Comparison of ENCODE assay signal across 14 cellular contexts in genomic region chr11:37504925-37505324, GRCh38.
DNase-seq lines count a peak whose midpoint lies in the region; ATAC-seq and TF ChIP-seq lines count a peak whose summit lies in the region.
"Had no signal": no experiment of that assay in that cellular context is flagged by ENCODE, and none has a peak within 500 bp of the region (broad histone marks: within the 10 kb centered on the region; RNA-seq: fewer than 3 reads in every experiment).

No MANE protein-coding gene starts in this region.

- no peak for ATAC-seq in Right ventricle myocardium inferior
- ATAC-seq: activated CD4-positive, CD25-positive, alpha-beta regulatory T cell treated with anti-CD3 and anti-CD28 coated beads, Interleukin-2, amount 50 U/mL, for 24 hours; sciatic nerve had no signal

- no peaks in the 10 kb centered on the region for H3K36me3 ChIP-seq in SJSA1
- H3K36me3 ChIP-seq: heart left ventricle had no signal

- no peak overlapping the region for H3K4me3 ChIP-seq in HFF-Myc (replicated peaks; ENCODE audit: low read depth, low read length)
- no peak overlapping the region for H3K4me3 ChIP-seq in SJSA1
- no peak overlapping the region for H3K4me3 ChIP-seq in fibroblast of pulmonary artery (replicated peaks; ENCODE audit: low read depth, low read length)
- no peak overlapping the region for H3K4me3 ChIP-seq in skeletal muscle cell (ENCODE audit: low read depth, low read length)
- H3K4me3 ChIP-seq: heart left ventricle had no signal

- H3K9me3 ChIP-seq in SJSA1 (replicated peaks), result no peaks in the 10 kb centered on the region
- H3K9me3 ChIP-seq: heart left ventricle had no signal

- intact Hi-C loops in activated T-helper 2 cell treated with anti-CD3 and anti-CD28 coated beads, Interferon-gamma antibody, Interleukin-2, Interleukin-4, amounts not matched to agents 10 μg/mL and 5 μg/mL and 100 μg/mL, durations not matched to agents 14 hours and 24 hours and 36 hours (cut with micrococcal nuclease), result no loop called here
- intact Hi-C loops in head of caudate nucleus (cut with DNase I), result no loop called here
- intact Hi-C loops in Right ventricle myocardium inferior (cut with DNase I), result no loop called here

- no peak overlapping the region for H3K4me3 Mint-ChIP-seq in activated T-helper 2 cell treated with anti-CD3 and anti-CD28 coated beads, Interferon-gamma antibody, Interleukin-2, Interleukin-4, amounts not matched to agents 10 μg/mL and 5 μg/mL and 100 μg/mL, durations not matched to agents 14 hours and 24 hours and 36 hours (ENCODE audit: low read depth)
- H3K4me3 Mint-ChIP-seq: activated T-helper 1 cell treated with anti-CD3 and anti-CD28 coated beads, Interleukin-12 subunit alpha, Interleukin-12 subunit beta, Interleukin-2, Interleukin-4 antibody, amounts not matched to agents 30 ng/mL and 10 ng/mL and 1 ng/mL, durations not matched to agents 14 hours and 24 hours and 36 hours had no signal

- peaks cover 37% of the 10 kb centered on the region for H3K9me3 Mint-ChIP-seq in activated T-helper 2 cell treated with anti-CD3 and anti-CD28 coated beads, Interferon-gamma antibody, Interleukin-2, Interleukin-4, amounts not matched to agents 10 μg/mL and 5 μg/mL and 100 μg/mL, durations not matched to agents 14 hours and 24 hours and 36 hours

- H3K27ac ChIP-seq in SJSA1, result peak overlapping the region; percentile 28; the same call in 1 of the 2 replicates
- H3K27ac ChIP-seq: heart left ventricle had no signal

- no peaks in the 10 kb centered on the region for H3K27me3 Mint-ChIP-seq in activated T-helper 2 cell treated with anti-CD3 and anti-CD28 coated beads, Interferon-gamma antibody, Interleukin-2, Interleukin-4, amounts not matched to agents 10 μg/mL and 5 μg/mL and 100 μg/mL, durations not matched to agents 14 hours and 24 hours and 36 hours (ENCODE audit: low read depth)

- no peaks in the 10 kb centered on the region for H3K36me3 Mint-ChIP-seq in activated T-helper 2 cell treated with anti-CD3 and anti-CD28 coated beads, Interferon-gamma antibody, Interleukin-2, Interleukin-4, amounts not matched to agents 10 μg/mL and 5 μg/mL and 100 μg/mL, durations not matched to agents 14 hours and 24 hours and 36 hours (ENCODE audit: low read depth)

- H3K4me1 Mint-ChIP-seq in activated T-helper 2 cell treated with anti-CD3 and anti-CD28 coated beads, Interferon-gamma antibody, Interleukin-2, Interleukin-4, amounts not matched to agents 10 μg/mL and 5 μg/mL and 100 μg/mL, durations not matched to agents 14 hours and 24 hours and 36 hours (ENCODE audit: low read depth), result no peaks in the 10 kb centered on the region

- H3K27me3 ChIP-seq in SJSA1 (replicated peaks), result no peaks in the 10 kb centered on the region
- H3K27me3 ChIP-seq: heart left ventricle had no signal

- TF ChIP-seq CTCF in HFF-Myc (IDR thresholded peaks at IDR 0.05; ENCODE audit: low read depth, low read length, missing control alignments) (no peak), fibroblast of pulmonary artery (IDR thresholded peaks at IDR 0.05; ENCODE audit: low read length, missing control alignments) (no peak)

- no peak overlapping the region for H3K27ac Mint-ChIP-seq in activated T-helper 2 cell treated with anti-CD3 and anti-CD28 coated beads, Interferon-gamma antibody, Interleukin-2, Interleukin-4, amounts not matched to agents 10 μg/mL and 5 μg/mL and 100 μg/mL, durations not matched to agents 14 hours and 24 hours and 36 hours
- H3K27ac Mint-ChIP-seq: activated T-helper 1 cell treated with anti-CD3 and anti-CD28 coated beads, Interleukin-12 subunit alpha, Interleukin-12 subunit beta, Interleukin-2, Interleukin-4 antibody, amounts not matched to agents 30 ng/mL and 10 ng/mL and 1 ng/mL, durations not matched to agents 14 hours and 24 hours and 36 hours had no signal

- no peaks in the 10 kb centered on the region for H3K4me1 ChIP-seq in SJSA1 (replicated peaks)
- H3K4me1 ChIP-seq: heart left ventricle had no signal

- DNase-seq in HFF-Myc (ENCODE audit: extremely low read depth, low read depth) (peak; percentile 19), SJSA1 (ENCODE audit: low read depth in 1 of 2, low spot score in 2 of 2) (peak in 1 of 2 experiments; percentile 15), fibroblast of pulmonary artery (ENCODE audit: low read depth) (peak; percentile 73), skeletal muscle cell (ENCODE audit: low read depth) (peak; percentile 79), head of caudate nucleus (no peak), Right ventricle myocardium inferior (ENCODE audit: missing footprints) (no peak), activated gamma-delta T cell treated with Interleukin-2 at 50 U/mL for 16 hours (no peak)
- DNase-seq in activated T-helper 2 cell treated with anti-CD3 and anti-CD28 coated beads, Interferon-gamma antibody, Interleukin-2, Interleukin-4, amounts not matched to agents 10 μg/mL and 5 μg/mL and 100 μg/mL, durations not matched to agents 14 hours and 24 hours and 36 hours (ENCODE audit: low spot score), result no peak
- DNase-seq: heart left ventricle, NCI-H187 treated with DMSO at 0.1 percent for 48 hours, RPMI8226 had no signal

Comparison
In these comparisons a context has a peak if more than half of its experiments do, and no peak if none do; other contexts are left out.
1. DNase-seq: peak in HFF-Myc (single experiment), fibroblast of pulmonary artery (single experiment) and skeletal muscle cell (single experiment); none in activated T-helper 2 cell treated with anti-CD3 and anti-CD28 coated beads, Interferon-gamma antibody, Interleukin-2, Interleukin-4, amounts not matched to agents 10 μg/mL and 5 μg/mL and 100 μg/mL, durations not matched to agents 14 hours and 24 hours and 36 hours (single experiment), head of caudate nucleus (0 of 42), Right ventricle myocardium inferior (single experiment) and activated gamma-delta T cell treated with Interleukin-2 at 50 U/mL for 16 hours (single experiment).